In the genomic region with DNA sequence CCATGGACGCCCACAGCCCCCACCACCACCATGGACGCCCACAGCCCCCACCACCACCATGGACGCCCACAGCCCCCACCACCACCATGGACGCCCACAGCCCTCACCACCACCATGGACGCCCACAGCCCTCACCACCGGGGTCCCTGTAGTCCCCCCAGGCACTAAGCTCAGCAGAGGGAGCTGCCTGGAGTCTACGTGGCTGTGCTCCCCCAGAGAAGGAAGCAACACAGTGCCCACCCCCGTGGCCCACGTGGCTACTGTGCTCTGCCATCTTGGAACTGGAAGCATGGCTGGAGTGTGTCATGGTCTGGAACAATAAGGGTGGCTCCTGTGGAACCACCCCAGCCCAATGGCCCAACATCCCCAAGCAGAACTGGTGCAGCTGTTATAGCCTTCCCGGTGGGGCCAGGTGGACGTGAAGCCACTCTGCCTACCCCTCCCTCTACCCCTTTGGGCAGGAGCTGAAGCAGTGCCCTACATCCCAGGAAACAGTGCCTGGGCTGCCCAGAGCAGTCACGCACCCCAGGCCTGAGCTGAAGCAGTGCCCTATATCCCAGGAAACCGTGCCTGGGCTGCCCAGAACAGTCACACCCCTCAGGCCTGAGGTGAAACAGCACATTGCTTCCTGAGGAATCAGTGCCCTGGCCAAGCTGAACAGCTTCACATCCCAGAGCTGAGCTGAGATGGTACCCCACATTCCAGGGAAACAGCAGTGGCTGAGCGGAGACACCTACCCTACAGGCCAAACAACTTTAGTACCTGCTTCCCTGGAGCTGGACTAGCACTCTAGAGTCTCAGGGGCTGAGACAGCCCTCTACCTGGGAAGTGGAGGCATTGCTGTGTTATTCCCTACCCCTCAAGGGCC, we compare ENCODE assay signal across 4 cellular contexts.
TF ChIP-seq lines count a peak whose summit lies in the region.

No MANE protein-coding gene starts in this region.

TF ChIP-seq in A549, 52 proteins besides CTCF, POLR2A, EP300 and RAD21:
- TF ChIP-seq JUN (IDR thresholded peaks at IDR 0.05) (no peak), FOSB (CRISPR knock-in tag; IDR thresholded peaks at IDR 0.05) (no peak), RCOR1 (IDR thresholded peaks at IDR 0.05; ENCODE audit: low read depth, low read length) (no peak)

TF ChIP-seq in GM23338, 12 proteins besides CTCF, POLR2A, EP300 and RAD21:
- no peak for TF ChIP-seq ZNF114 (CRISPR knock-in tag; IDR thresholded peaks at IDR 0.05)
- no peak for TF ChIP-seq EZH2phosphoT487 (IDR thresholded peaks at IDR 0.05; ENCODE audit: unreplicated experiment)
- TF ChIP-seq, protein P1, sequence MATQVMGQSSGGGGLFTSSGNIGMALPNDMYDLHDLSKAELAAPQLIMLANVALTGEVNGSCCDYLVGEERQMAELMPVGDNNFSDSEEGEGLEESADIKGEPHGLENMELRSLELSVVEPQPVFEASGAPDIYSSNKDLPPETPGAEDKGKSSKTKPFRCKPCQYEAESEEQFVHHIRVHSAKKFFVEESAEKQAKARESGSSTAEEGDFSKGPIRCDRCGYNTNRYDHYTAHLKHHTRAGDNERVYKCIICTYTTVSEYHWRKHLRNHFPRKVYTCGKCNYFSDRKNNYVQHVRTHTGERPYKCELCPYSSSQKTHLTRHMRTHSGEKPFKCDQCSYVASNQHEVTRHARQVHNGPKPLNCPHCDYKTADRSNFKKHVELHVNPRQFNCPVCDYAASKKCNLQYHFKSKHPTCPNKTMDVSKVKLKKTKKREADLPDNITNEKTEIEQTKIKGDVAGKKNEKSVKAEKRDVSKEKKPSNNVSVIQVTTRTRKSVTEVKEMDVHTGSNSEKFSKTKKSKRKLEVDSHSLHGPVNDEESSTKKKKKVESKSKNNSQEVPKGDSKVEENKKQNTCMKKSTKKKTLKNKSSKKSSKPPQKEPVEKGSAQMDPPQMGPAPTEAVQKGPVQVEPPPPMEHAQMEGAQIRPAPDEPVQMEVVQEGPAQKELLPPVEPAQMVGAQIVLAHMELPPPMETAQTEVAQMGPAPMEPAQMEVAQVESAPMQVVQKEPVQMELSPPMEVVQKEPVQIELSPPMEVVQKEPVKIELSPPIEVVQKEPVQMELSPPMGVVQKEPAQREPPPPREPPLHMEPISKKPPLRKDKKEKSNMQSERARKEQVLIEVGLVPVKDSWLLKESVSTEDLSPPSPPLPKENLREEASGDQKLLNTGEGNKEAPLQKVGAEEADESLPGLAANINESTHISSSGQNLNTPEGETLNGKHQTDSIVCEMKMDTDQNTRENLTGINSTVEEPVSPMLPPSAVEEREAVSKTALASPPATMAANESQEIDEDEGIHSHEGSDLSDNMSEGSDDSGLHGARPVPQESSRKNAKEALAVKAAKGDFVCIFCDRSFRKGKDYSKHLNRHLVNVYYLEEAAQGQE (IDR thresholded peaks at IDR 0.05; ENCODE audit: unreplicated experiment) = no peak

TF ChIP-seq in K562, 482 proteins besides CTCF, POLR2A, EP300 and RAD21:
- TF ChIP-seq, protein P2, sequence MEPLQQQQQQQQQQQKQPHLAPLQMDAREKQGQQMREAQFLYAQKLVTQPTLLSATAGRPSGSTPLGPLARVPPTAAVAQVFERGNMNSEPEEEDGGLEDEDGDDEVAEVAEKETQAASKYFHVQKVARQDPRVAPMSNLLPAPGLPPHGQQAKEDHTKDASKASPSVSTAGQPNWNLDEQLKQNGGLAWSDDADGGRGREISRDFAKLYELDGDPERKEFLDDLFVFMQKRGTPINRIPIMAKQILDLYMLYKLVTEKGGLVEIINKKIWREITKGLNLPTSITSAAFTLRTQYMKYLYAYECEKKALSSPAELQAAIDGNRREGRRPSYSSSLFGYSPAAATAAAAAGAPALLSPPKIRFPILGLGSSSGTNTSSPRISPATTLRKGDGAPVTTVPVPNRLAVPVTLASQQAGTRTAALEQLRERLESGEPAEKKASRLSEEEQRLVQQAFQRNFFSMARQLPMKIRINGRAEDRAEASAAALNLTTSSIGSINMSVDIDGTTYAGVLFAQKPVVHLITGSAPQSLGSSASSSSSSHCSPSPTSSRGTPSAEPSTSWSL (CRISPR knock-in tag; IDR thresholded peaks at IDR 0.05; ENCODE audit: borderline replicate concordance) = no peak
- TF ChIP-seq PHB2 (IDR thresholded peaks at IDR 0.05; ENCODE audit: low read depth) (no peak), SIN3A (IDR thresholded peaks at IDR 0.05; ENCODE audit: borderline replicate concordance in 2 of 2, control insufficient read depth in 1 of 2, low read depth in 2 of 2, low read length in 2 of 2) (no peak), NBN (IDR thresholded peaks at IDR 0.05; ENCODE audit: low read depth) (no peak), NCOA4 (IDR thresholded peaks at IDR 0.05; ENCODE audit: partially characterized antibody) (no peak)
- TF ChIP-seq, protein P3, sequence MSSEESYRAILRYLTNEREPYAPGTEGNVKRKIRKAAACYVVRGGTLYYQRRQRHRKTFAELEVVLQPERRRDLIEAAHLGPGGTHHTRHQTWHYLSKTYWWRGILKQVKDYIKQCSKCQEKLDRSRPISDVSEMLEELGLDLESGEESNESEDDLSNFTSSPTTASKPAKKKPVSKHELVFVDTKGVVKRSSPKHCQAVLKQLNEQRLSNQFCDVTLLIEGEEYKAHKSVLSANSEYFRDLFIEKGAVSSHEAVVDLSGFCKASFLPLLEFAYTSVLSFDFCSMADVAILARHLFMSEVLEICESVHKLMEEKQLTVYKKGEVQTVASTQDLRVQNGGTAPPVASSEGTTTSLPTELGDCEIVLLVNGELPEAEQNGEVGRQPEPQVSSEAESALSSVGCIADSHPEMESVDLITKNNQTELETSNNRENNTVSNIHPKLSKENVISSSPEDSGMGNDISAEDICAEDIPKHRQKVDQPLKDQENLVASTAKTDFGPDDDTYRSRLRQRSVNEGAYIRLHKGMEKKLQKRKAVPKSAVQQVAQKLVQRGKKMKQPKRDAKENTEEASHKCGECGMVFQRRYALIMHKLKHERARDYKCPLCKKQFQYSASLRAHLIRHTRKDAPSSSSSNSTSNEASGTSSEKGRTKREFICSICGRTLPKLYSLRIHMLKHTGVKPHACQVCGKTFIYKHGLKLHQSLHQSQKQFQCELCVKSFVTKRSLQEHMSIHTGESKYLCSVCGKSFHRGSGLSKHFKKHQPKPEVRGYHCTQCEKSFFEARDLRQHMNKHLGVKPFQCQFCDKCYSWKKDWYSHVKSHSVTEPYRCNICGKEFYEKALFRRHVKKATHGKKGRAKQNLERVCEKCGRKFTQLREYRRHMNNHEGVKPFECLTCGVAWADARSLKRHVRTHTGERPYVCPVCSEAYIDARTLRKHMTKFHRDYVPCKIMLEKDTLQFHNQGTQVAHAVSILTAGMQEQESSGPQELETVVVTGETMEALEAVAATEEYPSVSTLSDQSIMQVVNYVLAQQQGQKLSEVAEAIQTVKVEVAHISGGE (CRISPR knock-in tag; IDR thresholded peaks at IDR 0.05) = no peak

TF ChIP-seq in HepG2, 621 proteins besides CTCF, POLR2A, EP300 and RAD21:
- TF ChIP-seq ZNF556 (CRISPR knock-in tag; IDR thresholded peaks at IDR 0.05; ENCODE audit: borderline replicate concordance) = no peak
- TF ChIP-seq, protein P4, sequence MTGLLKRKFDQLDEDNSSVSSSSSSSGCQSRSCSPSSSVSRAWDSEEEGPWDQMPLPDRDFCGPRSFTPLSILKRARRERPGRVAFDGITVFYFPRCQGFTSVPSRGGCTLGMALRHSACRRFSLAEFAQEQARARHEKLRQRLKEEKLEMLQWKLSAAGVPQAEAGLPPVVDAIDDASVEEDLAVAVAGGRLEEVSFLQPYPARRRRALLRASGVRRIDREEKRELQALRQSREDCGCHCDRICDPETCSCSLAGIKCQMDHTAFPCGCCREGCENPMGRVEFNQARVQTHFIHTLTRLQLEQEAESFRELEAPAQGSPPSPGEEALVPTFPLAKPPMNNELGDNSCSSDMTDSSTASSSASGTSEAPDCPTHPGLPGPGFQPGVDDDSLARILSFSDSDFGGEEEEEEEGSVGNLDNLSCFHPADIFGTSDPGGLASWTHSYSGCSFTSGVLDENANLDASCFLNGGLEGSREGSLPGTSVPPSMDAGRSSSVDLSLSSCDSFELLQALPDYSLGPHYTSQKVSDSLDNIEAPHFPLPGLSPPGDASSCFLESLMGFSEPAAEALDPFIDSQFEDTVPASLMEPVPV (CRISPR knock-in tag; IDR thresholded peaks at IDR 0.05) = no peak
- TF ChIP-seq, protein P5, sequence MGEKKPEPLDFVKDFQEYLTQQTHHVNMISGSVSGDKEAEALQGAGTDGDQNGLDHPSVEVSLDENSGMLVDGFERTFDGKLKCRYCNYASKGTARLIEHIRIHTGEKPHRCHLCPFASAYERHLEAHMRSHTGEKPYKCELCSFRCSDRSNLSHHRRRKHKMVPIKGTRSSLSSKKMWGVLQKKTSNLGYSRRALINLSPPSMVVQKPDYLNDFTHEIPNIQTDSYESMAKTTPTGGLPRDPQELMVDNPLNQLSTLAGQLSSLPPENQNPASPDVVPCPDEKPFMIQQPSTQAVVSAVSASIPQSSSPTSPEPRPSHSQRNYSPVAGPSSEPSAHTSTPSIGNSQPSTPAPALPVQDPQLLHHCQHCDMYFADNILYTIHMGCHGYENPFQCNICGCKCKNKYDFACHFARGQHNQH (CRISPR knock-in tag; IDR thresholded peaks at IDR 0.05) = no peak
- no peak for TF ChIP-seq RFX1 (IDR thresholded peaks at IDR 0.05)
- TF ChIP-seq, protein P6, sequence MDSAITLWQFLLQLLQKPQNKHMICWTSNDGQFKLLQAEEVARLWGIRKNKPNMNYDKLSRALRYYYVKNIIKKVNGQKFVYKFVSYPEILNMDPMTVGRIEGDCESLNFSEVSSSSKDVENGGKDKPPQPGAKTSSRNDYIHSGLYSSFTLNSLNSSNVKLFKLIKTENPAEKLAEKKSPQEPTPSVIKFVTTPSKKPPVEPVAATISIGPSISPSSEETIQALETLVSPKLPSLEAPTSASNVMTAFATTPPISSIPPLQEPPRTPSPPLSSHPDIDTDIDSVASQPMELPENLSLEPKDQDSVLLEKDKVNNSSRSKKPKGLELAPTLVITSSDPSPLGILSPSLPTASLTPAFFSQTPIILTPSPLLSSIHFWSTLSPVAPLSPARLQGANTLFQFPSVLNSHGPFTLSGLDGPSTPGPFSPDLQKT (CRISPR knock-in tag; IDR thresholded peaks at IDR 0.05; ENCODE audit: borderline replicate concordance) = no peak
- TF ChIP-seq, protein P7, sequence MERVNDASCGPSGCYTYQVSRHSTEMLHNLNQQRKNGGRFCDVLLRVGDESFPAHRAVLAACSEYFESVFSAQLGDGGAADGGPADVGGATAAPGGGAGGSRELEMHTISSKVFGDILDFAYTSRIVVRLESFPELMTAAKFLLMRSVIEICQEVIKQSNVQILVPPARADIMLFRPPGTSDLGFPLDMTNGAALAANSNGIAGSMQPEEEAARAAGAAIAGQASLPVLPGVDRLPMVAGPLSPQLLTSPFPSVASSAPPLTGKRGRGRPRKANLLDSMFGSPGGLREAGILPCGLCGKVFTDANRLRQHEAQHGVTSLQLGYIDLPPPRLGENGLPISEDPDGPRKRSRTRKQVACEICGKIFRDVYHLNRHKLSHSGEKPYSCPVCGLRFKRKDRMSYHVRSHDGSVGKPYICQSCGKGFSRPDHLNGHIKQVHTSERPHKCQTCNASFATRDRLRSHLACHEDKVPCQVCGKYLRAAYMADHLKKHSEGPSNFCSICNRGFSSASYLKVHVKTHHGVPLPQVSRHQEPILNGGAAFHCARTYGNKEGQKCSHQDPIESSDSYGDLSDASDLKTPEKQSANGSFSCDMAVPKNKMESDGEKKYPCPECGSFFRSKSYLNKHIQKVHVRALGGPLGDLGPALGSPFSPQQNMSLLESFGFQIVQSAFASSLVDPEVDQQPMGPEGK (CRISPR knock-in tag; IDR thresholded peaks at IDR 0.05) = no peak
- TF ChIP-seq MAZ (IDR thresholded peaks at IDR 0.05; ENCODE audit: borderline replicate concordance, low read depth, low read length) = no peak
- no peak for TF ChIP-seq MAZ (CRISPR knock-in tag; IDR thresholded peaks at IDR 0.05; ENCODE audit: low read depth)
- TF ChIP-seq FOXJ3 (CRISPR knock-in tag; IDR thresholded peaks at IDR 0.05; ENCODE audit: borderline replicate concordance) = no peak
- no peak for TF ChIP-seq SMAD3 (CRISPR knock-in tag; IDR thresholded peaks at IDR 0.05)
